Comparison of ENCODE assay signal across 23 cellular contexts in the genomic region with DNA sequence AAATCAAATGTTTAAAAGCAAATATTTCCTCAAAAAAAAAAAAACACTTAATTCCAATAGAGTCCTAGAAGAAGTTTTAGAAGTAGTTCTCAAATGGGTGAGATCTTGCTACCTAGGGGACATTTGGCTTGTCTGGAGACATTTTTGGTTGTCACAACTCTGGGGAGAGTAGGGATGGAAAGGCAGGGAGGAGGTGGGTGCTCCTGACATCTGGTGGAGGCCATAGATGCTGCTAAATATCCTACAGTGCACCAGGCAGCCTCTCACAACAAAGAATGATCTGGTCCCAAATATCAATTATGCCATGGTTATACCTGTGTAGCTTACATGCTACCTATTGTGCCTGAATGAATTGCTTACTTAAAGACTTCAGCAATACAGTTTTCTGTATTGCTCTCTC.
"Had no signal": no experiment of that assay in that cellular context is flagged by ENCODE, and none has a peak within 500 bp of the region (broad histone marks: within the 10 kb centered on the region; RNA-seq: fewer than 3 reads in every experiment).

No MANE protein-coding gene starts in this region.

- H3K9me3 ChIP-seq: neutrophil, ovary, prostate gland, thoracic aorta, upper lobe of left lung had no signal

- H2AFZ ChIP-seq: hepatocyte had no signal

- H3K4me2 ChIP-seq: hepatocyte had no signal

- H3K4me3 ChIP-seq: hepatocyte, ovary, prostate gland, spleen, thoracic aorta, upper lobe of left lung had no signal

- H3K27me3 ChIP-seq: hepatocyte, neutrophil, ovary, upper lobe of left lung had no signal

- H3K36me3 ChIP-seq: neutrophil, ovary, prostate gland, spleen, thoracic aorta, upper lobe of left lung had no signal

- H3K4me1 ChIP-seq: spleen, upper lobe of left lung had no signal

- H3K27ac ChIP-seq: hepatocyte, neutrophil, ovary, prostate gland, spleen, thoracic aorta, upper lobe of left lung had no signal

- ATAC-seq: left ventricle myocardium superior had no signal

- H3K79me2 ChIP-seq: hepatocyte had no signal

- DNase-seq: activated CD4-positive, alpha-beta T cell treated with anti-CD3 and anti-CD28 coated beads, Interleukin-2, amount 50 U/mL, for 48 hours; activated effector memory CD4-positive, alpha-beta T cell treated with Interleukin-2 at 50 U/mL for 16 hours; activated naive CD4-positive, alpha-beta T cell treated with anti-CD3 and anti-CD28 coated beads for 36 hours; activated naive CD8-positive, alpha-beta T cell treated with anti-CD3 and anti-CD28 coated beads, Interleukin-2, amount 10 ng/mL, durations not matched to agents 7 days and 5 days; activated T-cell treated with anti-CD3 and anti-CD28 coated beads, Interleukin-2, amount 50 U/mL, for 48 hours; amniotic stem cell; effector CD8-positive, alpha-beta T cell; glutamatergic neuron; left ventricle myocardium superior; mammary epithelial cell; natural killer cell; ovary; spleen; stimulated activated CD4-positive, alpha-beta T cell treated with anti-CD3 and anti-CD28 coated beads, Interleukin-4, amount 100 ng/mL, for 1 hour; stimulated activated naive CD4-positive, alpha-beta T cell; T-helper 1 cell; upper lobe of left lung had no signal

- FAIRE-seq: frontal cortex, TTC549 had no signal
